In genomic region chr14:18953085-18953484, GRCh38 we compare ENCODE assay signal across 13 cellular contexts. TPM values are rescaled to one million over a fixed set of nuclear protein-coding genes. Genes with fewer than 3 reads are reported as not detected.
DNase-seq lines count a peak whose midpoint lies in the region; ATAC-seq and TF ChIP-seq lines count a peak whose summit lies in the region.
"Not testable (repeated sequence)": the region's sequence is repeated elsewhere in the genome, so short reads cannot be mapped to it uniquely, and the experiment has no call there.
"Had no signal": no experiment of that assay in that cellular context is flagged by ENCODE, and none has a peak within 500 bp of the region (broad histone marks: within the 10 kb centered on the region; RNA-seq: fewer than 3 reads in every experiment).

No MANE protein-coding gene starts in this region.

- intact Hi-C loops in Right ventricle myocardium inferior (cut with DNase I); lower lobe of right lung (cut with DNase I); aorta (cut with DNase I): not testable (repeated sequence)

- 80% methylated on average over 9 of the region's 9 CpGs for WGBS in suprapubic skin
- 66 to 73% methylated on average over 9 of the region's 9 CpGs for WGBS in aorta, 2 donors

- DNase-seq in RWPE2 (ENCODE audit: low spot score) (peak; percentile 62), coronary artery (ENCODE audit: low spot score) (peak; percentile 50), Right ventricle myocardium inferior (ENCODE audit: missing footprints) (peak; percentile 53), islet precursor cell (peak; percentile 46), lower lobe of right lung (peak; percentile 41), pons (ENCODE audit: low spot score) (peak; percentile 0), suprapubic skin (ENCODE audit: low spot score in 2 of 2) (peak; percentile 49 to 76), aorta (peak; percentile 41 to 77)

- H3K4me3 ChIP-seq in RWPE2 (ENCODE audit: severe bottlenecking); coronary artery; lower lobe of right lung; suprapubic skin; aorta (ENCODE audit: low read length in 2 of 2): not testable (repeated sequence)

- not testable (repeated sequence) for H3K9me3 ChIP-seq in RWPE2 (ENCODE audit: severe bottlenecking); lower lobe of right lung; suprapubic skin; aorta (ENCODE audit: control insufficient read depth, low read length)

- not testable (repeated sequence) for TF ChIP-seq CTCF in RWPE2 (IDR thresholded peaks at IDR 0.05; ENCODE audit: poor library complexity, severe bottlenecking); coronary artery (IDR thresholded peaks at IDR 0.05); lower lobe of right lung (IDR thresholded peaks at IDR 0.05); suprapubic skin (IDR thresholded peaks at IDR 0.05)

- H3K27ac ChIP-seq in RWPE2 (ENCODE audit: poor library complexity, severe bottlenecking); coronary artery; lower lobe of right lung; suprapubic skin; aorta (ENCODE audit: low read depth in 1 of 2, low read length in 2 of 2): not testable (repeated sequence)

- H3K4me1 ChIP-seq in RWPE2 (ENCODE audit: insufficient read depth, poor library complexity, severe bottlenecking); lower lobe of right lung; suprapubic skin; aorta (ENCODE audit: control insufficient read depth in 1 of 2, insufficient read depth in 2 of 2, low read length in 2 of 2): not testable (repeated sequence)

- not testable (repeated sequence) for TF ChIP-seq EP300 in suprapubic skin (IDR thresholded peaks at IDR 0.05)

- not testable (repeated sequence) for H3K36me3 ChIP-seq in RWPE2 (ENCODE audit: low read depth); lower lobe of right lung; suprapubic skin; aorta (ENCODE audit: control insufficient read depth in 1 of 2, insufficient read depth in 2 of 2, low read length in 1 of 2)

- ATAC-seq in RWPE2 (ENCODE audit: low read depth); aorta (ENCODE audit: low FRiP score): not testable (repeated sequence)
- peak; percentile 23 for ATAC-seq in Right ventricle myocardium inferior
- peak; percentile 36 to 45 for ATAC-seq in lower lobe of right lung

- H3K27me3 ChIP-seq in RWPE2 (ENCODE audit: insufficient read depth, poor library complexity, severe bottlenecking); lower lobe of right lung (ENCODE audit: low read depth); suprapubic skin; aorta (ENCODE audit: control insufficient read depth in 1 of 2, insufficient read depth in 2 of 2, low read length in 1 of 2): not testable (repeated sequence)

- TF ChIP-seq POLR2A in suprapubic skin (IDR thresholded peaks at IDR 0.05): not testable (repeated sequence)

RNA-seq across cellular contexts. Expression of gene POTEM, which starts 14.1 kb away (rescaled TPM):
- total RNA-seq in Right ventricle myocardium inferior (not detected), lower lobe of right lung (not detected), suprapubic skin (not detected), aorta (not detected)
- not detected for polyA plus RNA-seq in aorta
- total RNA-seq: CD8-positive, alpha-beta T cell; G401; IMR-90; PC-3; RPMI7951 had no signal
- polyA plus RNA-seq: IMR-90 had no signal

Comparison
In these comparisons a context has a peak if more than half of its experiments do, and no peak if none do; other contexts are left out.
1. DNase-seq: peak in every context shown above with its lines; median percentile 62 in suprapubic skin; 62 in RWPE2; 59 in aorta; 53 in Right ventricle myocardium inferior; 50 in coronary artery; 46 in islet precursor cell; 41 in lower lobe of right lung; 0 in pons.